In genomic region chr4:71026086-71026485, GRCh38 we compare ENCODE assay signal across 8 cellular contexts. TPM values are rescaled to one million over a fixed set of nuclear protein-coding genes. Genes with fewer than 3 reads are reported as not detected.
DNase-seq lines count a peak whose midpoint lies in the region; ATAC-seq and TF ChIP-seq lines count a peak whose summit lies in the region.

No MANE protein-coding gene starts in this region.

- no peak overlapping the region for H3K9ac ChIP-seq in fibroblast of lung (ENCODE audit: insufficient read depth, low read length)
- H3K9ac ChIP-seq in mesendoderm (ENCODE audit: low read length), result no peak overlapping the region

- H2BK5ac ChIP-seq in mesendoderm (ENCODE audit: low read length), result no peak overlapping the region

- H3K18ac ChIP-seq in mesendoderm (ENCODE audit: low read length), result no peak overlapping the region

- H3K27ac ChIP-seq in fibroblast of lung (ENCODE audit: insufficient read depth, low read length) (no peak overlapping the region), mesendoderm (ENCODE audit: low read depth, low read length) (no peak overlapping the region)

- H3K9me3 ChIP-seq in fibroblast of lung (ENCODE audit: control insufficient read depth, insufficient read depth, low read depth, low read length), result no peaks in the 10 kb centered on the region

- peaks cover 13 to 31% of the 10 kb centered on the region in 2 donors for H3K36me3 Mint-ChIP-seq in stimulated activated naive B cell treated with anti-CD40 and anti-IgM and Interleukin-4, amounts not matched to agents 10 μg/mL and 1 μg/mL and 100 μg/mL, for 72 hours

- TF ChIP-seq CTCF in fibroblast of lung (conservative IDR thresholded peaks at IDR 0.05 in 1 of 2, IDR thresholded peaks at IDR 0.05 in 1 of 2; ENCODE audit: low read depth in 1 of 2, low read length in 2 of 2), result no peak

- no peak for ATAC-seq in HG02798 (IDR thresholded peaks at IDR 0.05; ENCODE audit: poor library complexity, unreplicated experiment)
- ATAC-seq in stimulated activated naive B cell treated with anti-CD40 and anti-IgM and Interleukin-4, amounts not matched to agents 10 μg/mL and 1 μg/mL and 100 μg/mL, for 72 hours (replicated peaks), result no peak

- H3K79me2 ChIP-seq in fibroblast of lung (ENCODE audit: control insufficient read depth, insufficient read depth, low read length) (peaks cover 2% of the 10 kb centered on the region), mesendoderm (ENCODE audit: control insufficient read depth, insufficient read depth, low read length) (no peaks in the 10 kb centered on the region)

- H2AFZ ChIP-seq in fibroblast of lung (ENCODE audit: low read length), result no peak overlapping the region

- no peak overlapping the region for H4K8ac ChIP-seq in mesendoderm (ENCODE audit: low read depth, low read length)

- no peaks in the 10 kb centered on the region for H3K79me1 ChIP-seq in mesendoderm (ENCODE audit: low read length)

- no peaks in the 10 kb centered on the region for H3K9me3 Mint-ChIP-seq in stimulated activated naive B cell treated with anti-CD40 and anti-IgM and Interleukin-4, amounts not matched to agents 10 μg/mL and 1 μg/mL and 100 μg/mL, for 72 hours

- no peak overlapping the region for H3K4me2 ChIP-seq in fibroblast of lung (ENCODE audit: extremely low read depth, insufficient read depth, low read length)
- H3K4me2 ChIP-seq in mesendoderm (ENCODE audit: low read length), result no peak overlapping the region

- no peak overlapping the region for H2AK5ac ChIP-seq in mesendoderm (ENCODE audit: low read length)

- H3K27ac Mint-ChIP-seq in stimulated activated naive B cell treated with anti-CD40 and anti-IgM and Interleukin-4, amounts not matched to agents 10 μg/mL and 1 μg/mL and 100 μg/mL, for 72 hours, result no peak overlapping the region

- H4K5ac ChIP-seq in mesendoderm (ENCODE audit: low read length), result no peak overlapping the region

- no peaks in the 10 kb centered on the region for H4K20me1 ChIP-seq in fibroblast of lung (ENCODE audit: control insufficient read depth, extremely low read depth, insufficient read depth, low read length)

- no peaks in the 10 kb centered on the region for H3K36me3 ChIP-seq in fibroblast of lung (ENCODE audit: control insufficient read depth, insufficient read depth, low read length)
- no peaks in the 10 kb centered on the region for H3K36me3 ChIP-seq in mesendoderm (ENCODE audit: control insufficient read depth, insufficient read depth, low read length)

- no peak overlapping the region for H3K23ac ChIP-seq in mesendoderm (ENCODE audit: low read length)

- no peak overlapping the region for H3K4me3 Mint-ChIP-seq in stimulated activated naive B cell treated with anti-CD40 and anti-IgM and Interleukin-4, amounts not matched to agents 10 μg/mL and 1 μg/mL and 100 μg/mL, for 72 hours

- H3K4ac ChIP-seq in mesendoderm (ENCODE audit: low read depth, low read length), result no peak overlapping the region

- peaks cover 0 to 11% of the 10 kb centered on the region in 2 donors for H3K4me1 Mint-ChIP-seq in stimulated activated naive B cell treated with anti-CD40 and anti-IgM and Interleukin-4, amounts not matched to agents 10 μg/mL and 1 μg/mL and 100 μg/mL, for 72 hours

- no peak overlapping the region for H2BK15ac ChIP-seq in mesendoderm (replicated peaks; ENCODE audit: low read depth)

- H3K27me3 ChIP-seq in fibroblast of lung (ENCODE audit: control insufficient read depth, insufficient read depth, low read length) (no peaks in the 10 kb centered on the region), mesendoderm (ENCODE audit: insufficient read depth, low read length, poor library complexity) (no peaks in the 10 kb centered on the region)

- H3K4me1 ChIP-seq in fibroblast of lung (ENCODE audit: control insufficient read depth, extremely low read depth, insufficient read depth, low read length) (no peaks in the 10 kb centered on the region), mesendoderm (ENCODE audit: control insufficient read depth, low read depth, low read length) (no peaks in the 10 kb centered on the region)

- H2BK120ac ChIP-seq in mesendoderm (ENCODE audit: low read depth, low read length), result no peak overlapping the region

- H3K27me3 Mint-ChIP-seq in stimulated activated naive B cell treated with anti-CD40 and anti-IgM and Interleukin-4, amounts not matched to agents 10 μg/mL and 1 μg/mL and 100 μg/mL, for 72 hours, result no peaks in the 10 kb centered on the region

- H3K4me3 ChIP-seq in fibroblast of lung (replicated peaks in 1 of 4; ENCODE audit: control extremely low read depth in 1 of 4, insufficient read depth in 1 of 4, low read depth in 3 of 4, low read length in 4 of 4), result no peak overlapping the region
- H3K4me3 ChIP-seq in mesendoderm (ENCODE audit: low read length), result no peak overlapping the region

- DNase-seq in DMS79 treated with DMSO at 0.1 percent for 48 hours (lab: John Stamatoyannopoulos, UW) (peak; percentile 3), DMS79 (lab: John Stamatoyannopoulos, UW) (no peak), RKO (ENCODE audit: low spot score) (peak; percentile 85), fibroblast of lung (ENCODE audit: low read depth in 2 of 2) (peak; percentile 80 to 82), renal cortical epithelial cell (ENCODE audit: low read depth) (peak; percentile 81), mesendoderm (no peak)
- DNase-seq in stimulated activated naive B cell treated with anti-CD40 and anti-IgM and Interleukin-4, amounts not matched to agents 10 μg/mL and 1 μg/mL and 100 μg/mL, for 72 hours, result no peak

- H3K56ac ChIP-seq in mesendoderm (ENCODE audit: low read length), result no peak overlapping the region

- no CpG with 5 or more reads among the region's 2 CpGs for WGBS in mesendoderm (ENCODE audit: extremely low coverage, insufficient coverage, low lambda C conversion rate)

RNA-seq across cellular contexts. Expression of gene DCK, which starts 32.6 kb away (rescaled TPM):
- total RNA-seq in fibroblast of lung, result 10.0 and 12.2 TPM in 2 replicates
- 18.4 and 20.4 TPM in 2 replicates for polyA plus RNA-seq in fibroblast of lung
- polyA plus RNA-seq in fibroblast of lung (2012), result 11.3 and 13.7 TPM in 2 replicates
- polyA minus RNA-seq in fibroblast of lung (ENCODE audit: low replicate concordance), result 0.52 and 0.71 TPM in 2 replicates
- 13.8 and 21.2 TPM in 2 replicates for total RNA-seq in renal cortical epithelial cell
- polyA plus RNA-seq in mesendoderm (2013, experiment 1 of 2), result 13.1 TPM
- polyA plus RNA-seq in mesendoderm (2013, experiment 2 of 2), result 13.9 TPM

Comparison
In these comparisons a context has a peak if more than half of its experiments do, and no peak if none do; other contexts are left out.
1. DNase-seq: peak in DMS79 treated with DMSO at 0.1 percent for 48 hours (single experiment), RKO (single experiment), fibroblast of lung (2 of 2) and renal cortical epithelial cell (single experiment); none in DMS79 (single experiment), stimulated activated naive B cell treated with anti-CD40 and anti-IgM and Interleukin-4, amounts not matched to agents 10 μg/mL and 1 μg/mL and 100 μg/mL, for 72 hours (single experiment) and mesendoderm (single experiment).